In the genomic region with DNA sequence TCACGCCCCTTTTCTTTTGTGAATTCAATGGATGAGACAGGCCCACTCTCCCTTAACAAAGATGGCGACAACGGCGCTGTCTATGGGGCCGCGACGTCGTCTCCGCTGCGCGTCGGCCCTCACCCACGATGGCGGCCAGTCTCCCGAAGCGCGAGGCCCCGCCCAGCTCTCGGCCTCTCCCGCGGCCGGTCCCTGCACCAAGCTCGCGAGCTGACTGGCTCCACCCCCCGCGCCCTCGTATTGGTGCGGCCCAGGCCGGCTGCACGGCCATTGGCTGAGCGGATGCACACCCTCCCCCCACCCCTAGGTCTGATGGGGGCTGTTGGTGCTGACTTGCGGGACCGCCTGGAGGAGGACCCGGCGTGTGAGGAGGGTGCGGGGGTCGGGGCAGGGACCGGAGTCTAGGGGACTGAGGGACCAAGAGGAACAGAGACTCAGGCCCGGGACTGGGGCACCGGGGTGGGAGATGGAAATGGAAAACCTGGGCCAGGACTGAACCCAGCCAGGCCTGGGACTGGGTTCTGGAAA, we compare ENCODE assay signal across 1 cellular context.
TF ChIP-seq lines count a peak whose summit lies in the region.

No MANE protein-coding gene starts in this region.

TF ChIP-seq in HCT116, 20 proteins besides CTCF, POLR2A, EP300 and RAD21 (continued from another document):
- TF ChIP-seq, protein P1, sequence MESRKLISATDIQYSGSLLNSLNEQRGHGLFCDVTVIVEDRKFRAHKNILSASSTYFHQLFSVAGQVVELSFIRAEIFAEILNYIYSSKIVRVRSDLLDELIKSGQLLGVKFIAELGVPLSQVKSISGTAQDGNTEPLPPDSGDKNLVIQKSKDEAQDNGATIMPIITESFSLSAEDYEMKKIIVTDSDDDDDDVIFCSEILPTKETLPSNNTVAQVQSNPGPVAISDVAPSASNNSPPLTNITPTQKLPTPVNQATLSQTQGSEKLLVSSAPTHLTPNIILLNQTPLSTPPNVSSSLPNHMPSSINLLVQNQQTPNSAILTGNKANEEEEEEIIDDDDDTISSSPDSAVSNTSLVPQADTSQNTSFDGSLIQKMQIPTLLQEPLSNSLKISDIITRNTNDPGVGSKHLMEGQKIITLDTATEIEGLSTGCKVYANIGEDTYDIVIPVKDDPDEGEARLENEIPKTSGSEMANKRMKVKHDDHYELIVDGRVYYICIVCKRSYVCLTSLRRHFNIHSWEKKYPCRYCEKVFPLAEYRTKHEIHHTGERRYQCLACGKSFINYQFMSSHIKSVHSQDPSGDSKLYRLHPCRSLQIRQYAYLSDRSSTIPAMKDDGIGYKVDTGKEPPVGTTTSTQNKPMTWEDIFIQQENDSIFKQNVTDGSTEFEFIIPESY (IDR thresholded peaks at IDR 0.05; ENCODE audit: extremely low read depth, insufficient replicate concordance, low read length): peak; percentile 84
- TF ChIP-seq SIN3A (IDR thresholded peaks at IDR 0.05; ENCODE audit: low read depth) (no peak), ZFX (IDR thresholded peaks at IDR 0.05) (no peak), ZNF274 (IDR thresholded peaks at IDR 0.05; ENCODE audit: low read depth, low read length) (no peak), REST (IDR thresholded peaks at IDR 0.05; ENCODE audit: low read depth) (no peak), TCF7L2 (IDR thresholded peaks at IDR 0.05; ENCODE audit: borderline replicate concordance, extremely low read depth, insufficient read depth, insufficient read length) (no peak), POLR2AphosphoS5 (IDR thresholded peaks at IDR 0.05; ENCODE audit: low read depth, low read length) (peak; percentile 26; the same call in 1 of the 2 replicates), ELF1 (IDR thresholded peaks at IDR 0.05; ENCODE audit: borderline replicate concordance, low read depth) (no peak), EGR1 (IDR thresholded peaks at IDR 0.05; ENCODE audit: low read depth) (peak; percentile 76; the same call in 1 of the 2 replicates), SRF (IDR thresholded peaks at IDR 0.05; ENCODE audit: low read depth) (no peak), FOSL1 (IDR thresholded peaks at IDR 0.05; ENCODE audit: low read depth) (no peak), SP1 (IDR thresholded peaks at IDR 0.05; ENCODE audit: low read depth) (peak; percentile 79), JUND (IDR thresholded peaks at IDR 0.05) (no peak), EZH2phosphoT487 (IDR thresholded peaks at IDR 0.05; ENCODE audit: borderline replicate concordance) (no peak)
- TF ChIP-seq, protein P2, sequence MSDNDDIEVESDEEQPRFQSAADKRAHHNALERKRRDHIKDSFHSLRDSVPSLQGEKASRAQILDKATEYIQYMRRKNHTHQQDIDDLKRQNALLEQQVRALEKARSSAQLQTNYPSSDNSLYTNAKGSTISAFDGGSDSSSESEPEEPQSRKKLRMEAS (IDR thresholded peaks at IDR 0.05): no peak
- TF ChIP-seq, protein P3, sequence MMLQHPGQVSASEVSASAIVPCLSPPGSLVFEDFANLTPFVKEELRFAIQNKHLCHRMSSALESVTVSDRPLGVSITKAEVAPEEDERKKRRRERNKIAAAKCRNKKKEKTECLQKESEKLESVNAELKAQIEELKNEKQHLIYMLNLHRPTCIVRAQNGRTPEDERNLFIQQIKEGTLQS (IDR thresholded peaks at IDR 0.05): no peak
